ENCODE assay signal across 33 cellular contexts in genomic region chr13:23865065-23865464, GRCh38. TPM values are rescaled to one million over a fixed set of nuclear protein-coding genes. Genes with fewer than 3 reads are reported as not detected.
"Had no signal": no experiment of that assay in that cellular context is flagged by ENCODE, and none has a peak within 500 bp of the region (broad histone marks: within the 10 kb centered on the region; RNA-seq: fewer than 3 reads in every experiment).

No MANE protein-coding gene starts in this region.

- H3K9me3 ChIP-seq: colonic mucosa, esophagus squamous epithelium, gastrocnemius medialis, heart left ventricle, lower lobe of right lung, prostate gland, right atrium auricular region, suprapubic skin, transverse colon, upper lobe of right lung, uterus had no signal

- H3K4me3 ChIP-seq: colonic mucosa, esophagus squamous epithelium, gastrocnemius medialis, heart left ventricle, hepatocyte, lower lobe of right lung, prostate gland, right atrium auricular region, smooth muscle cell, suprapubic skin, transverse colon, upper lobe of right lung, uterus had no signal

- H3K27me3 ChIP-seq: colonic mucosa, esophagus squamous epithelium, gastrocnemius medialis, heart left ventricle, hepatocyte, right atrium auricular region, suprapubic skin, transverse colon, upper lobe of right lung, uterus had no signal

- DNase-seq: colonic mucosa; effector CD8-positive, alpha-beta T cell; endodermal cell; esophagus squamous epithelium; foreskin fibroblast; gastrocnemius medialis; heart left ventricle; islet precursor cell; kidney glomerular epithelial cell; left ventricle myocardium superior; lower lobe of right lung; naive thymus-derived CD8-positive, alpha-beta T cell; nephron progenitor cell; nucleus accumbens; stimulated activated CD4-positive, alpha-beta T cell treated with anti-CD3 and anti-CD28 coated beads, Interleukin-12 subunit alpha, Interleukin-12 subunit beta, amount 100 ng/mL, for 4 hours; stimulated activated CD4-positive, alpha-beta T cell treated with anti-CD3 and anti-CD28 coated beads, Interleukin-1b, Interleukin-23, amount 100 ng/mL, for 48 hours; stimulated activated CD4-positive, alpha-beta T cell treated with anti-CD3 and anti-CD28 coated beads, Interleukin-4, amount 100 ng/mL, for 1 hour; stimulated activated CD8-positive, alpha-beta memory T cell treated with anti-CD3 and anti-CD28 coated beads, Interleukin-4, amount 100 ng/mL, for 48 hours; stimulated activated naive CD4-positive, alpha-beta T cell; stimulated activated naive CD8-positive, alpha-beta T cell treated with anti-CD3 and anti-CD28 coated beads, Interleukin-15, amount 100 ng/mL, for 72 hours; transverse colon; upper lobe of right lung; uterus had no signal

- H3K36me3 ChIP-seq: colonic mucosa, right atrium auricular region, suprapubic skin, transverse colon, uterus had no signal

- H3K27ac ChIP-seq: colonic mucosa, esophagus squamous epithelium, gastrocnemius medialis, heart left ventricle, hepatocyte, lower lobe of right lung, right atrium auricular region, suprapubic skin, transverse colon, upper lobe of right lung, uterus had no signal

- H3K4me1 ChIP-seq: colonic mucosa, gastrocnemius medialis, heart left ventricle, transverse colon, uterus had no signal

RNA-seq across cellular contexts. Expression of gene C1QTNF9B, which starts 32.2 kb away (rescaled TPM):
- total RNA-seq: endodermal cell; epithelial cell of proximal tubule; esophagus squamous epithelium; glomerular endothelial cell; hepatocyte; lower lobe of right lung; mesenteric fat pad; myocyte; naive thymus-derived CD8-positive, alpha-beta T cell; osteocyte; smooth muscle cell; transverse colon; upper lobe of right lung had no signal
- polyA plus RNA-seq: naive thymus-derived CD8-positive, alpha-beta T cell had no signal
